2 cellular contexts compared by ENCODE assay signal in the genomic region with DNA sequence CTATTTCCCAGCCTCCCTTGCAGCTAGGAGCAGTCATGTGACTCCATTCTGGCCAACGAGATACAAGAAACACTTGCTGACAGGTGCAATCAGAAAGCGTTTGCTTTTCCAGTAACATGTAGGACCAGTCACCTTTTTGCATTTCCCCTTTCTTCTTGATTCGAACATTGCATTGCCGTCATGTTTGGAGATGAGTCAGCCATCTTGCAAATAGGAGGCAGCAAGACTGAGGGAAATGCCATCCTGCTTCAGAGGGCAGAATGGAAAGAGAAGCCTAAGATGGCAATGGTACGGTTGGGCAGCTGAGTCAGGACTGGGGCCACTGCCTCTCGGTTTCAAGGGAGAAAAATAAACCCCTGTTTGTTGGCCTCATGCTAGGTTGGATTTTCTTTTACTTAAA.
TF ChIP-seq lines count a peak whose summit lies in the region.

No MANE protein-coding gene starts in this region.

TF ChIP-seq in Ishikawa, 13 proteins besides CTCF, POLR2A, EP300 and RAD21:
- TF ChIP-seq FOXM1 (IDR thresholded peaks at IDR 0.05; ENCODE audit: borderline replicate concordance, low read depth) (no peak), YY1 (IDR thresholded peaks at IDR 0.05; ENCODE audit: low read depth) (no peak), MAX (IDR thresholded peaks at IDR 0.05) (no peak)
- TF ChIP-seq, protein P1, sequence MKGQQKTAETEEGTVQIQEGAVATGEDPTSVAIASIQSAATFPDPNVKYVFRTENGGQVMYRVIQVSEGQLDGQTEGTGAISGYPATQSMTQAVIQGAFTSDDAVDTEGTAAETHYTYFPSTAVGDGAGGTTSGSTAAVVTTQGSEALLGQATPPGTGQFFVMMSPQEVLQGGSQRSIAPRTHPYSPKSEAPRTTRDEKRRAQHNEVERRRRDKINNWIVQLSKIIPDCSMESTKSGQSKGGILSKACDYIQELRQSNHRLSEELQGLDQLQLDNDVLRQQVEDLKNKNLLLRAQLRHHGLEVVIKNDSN (IDR thresholded peaks at IDR 0.05), result peak; percentile 56

TF ChIP-seq in GM12878, 131 proteins besides CTCF, POLR2A, EP300 and RAD21:
- no peak for TF ChIP-seq ZNF274 (IDR thresholded peaks at IDR 0.05; ENCODE audit: insufficient read depth, insufficient read length)
- TF ChIP-seq, protein P1 (IDR thresholded peaks at IDR 0.05; ENCODE audit: borderline replicate concordance, extremely low read length, insufficient read depth, low read depth, low read length), result peak; percentile 15
